9 cellular contexts compared by ENCODE assay signal in genomic region chr3:105722943-105723556, GRCh38.
DNase-seq lines count a peak whose midpoint lies in the region; ATAC-seq and TF ChIP-seq lines count a peak whose summit lies in the region.
"Had no signal": no experiment of that assay in that cellular context is flagged by ENCODE, and none has a peak within 500 bp of the region (broad histone marks: within the 10 kb centered on the region; RNA-seq: fewer than 3 reads in every experiment).

No MANE protein-coding gene starts in this region.

- no peaks in the 10 kb centered on the region for H3K9me2 ChIP-seq in DOHH2 (replicated peaks; ENCODE audit: control insufficient read depth, low read length)

- H3K27ac ChIP-seq in DOHH2 (ENCODE audit: low read depth, low read length): peak overlapping the region; percentile 86
- H3K27ac ChIP-seq in body of pancreas: no peak overlapping the region

- peaks cover 6% of the 10 kb centered on the region for H3F3A ChIP-seq in DOHH2 (ENCODE audit: control insufficient read depth, insufficient read depth)

- no peak for TF ChIP-seq CTCF in DOHH2 (IDR thresholded peaks at IDR 0.05; ENCODE audit: low read depth, low read length, poor library complexity, severe bottlenecking)
- TF ChIP-seq CTCF in body of pancreas (IDR thresholded peaks at IDR 0.05): no peak
- no peak for TF ChIP-seq CTCF in mesothelial cell of epicardium (IDR thresholded peaks at IDR 0.05; ENCODE audit: unreplicated experiment)

- no peaks in the 10 kb centered on the region for H3K79me2 ChIP-seq in DOHH2 (ENCODE audit: control insufficient read depth, low read length)

- DNase-seq in nucleus accumbens (lab: John Stamatoyannopoulos, UW): no peak
- no peak for DNase-seq in NCI-H2107 (lab: John Stamatoyannopoulos, UW)
- DNase-seq in body of pancreas: no peak
- no peak for DNase-seq in mesothelial cell of epicardium (ENCODE audit: low spot score in 2 of 2, unreplicated experiment in 2 of 2)
- DNase-seq: cortex of kidney had no signal

- 63 to 87% methylated on average over 3 of the region's 3 CpGs for WGBS in body of pancreas, 2 donors

- H3K27ac Mint-ChIP-seq in activated T-helper 17 cell treated with anti-CD3 and anti-CD28 coated beads, Interleukin-2, amount 50 U/mL, for 72 hours: peak overlapping the region; percentile 49
- H3K27ac Mint-ChIP-seq in mesothelial cell of epicardium: no peak overlapping the region

- H4K20me1 ChIP-seq in DOHH2 (ENCODE audit: control insufficient read depth, insufficient read depth, low read depth, low read length): no peaks in the 10 kb centered on the region

- TF ChIP-seq POLR2A in body of pancreas (IDR thresholded peaks at IDR 0.05): no peak

- H3K4me3 ChIP-seq in DOHH2 (ENCODE audit: low read length) (peak overlapping the region; percentile 36), body of pancreas (no peak overlapping the region)

- intact Hi-C loops in body of pancreas (cut with DNase I): no loop called here

- H3K27me3 ChIP-seq in DOHH2 (ENCODE audit: control insufficient read depth, low read length) (no peaks in the 10 kb centered on the region), body of pancreas (no peaks in the 10 kb centered on the region)

- H3K9me3 Mint-ChIP-seq in activated T-helper 17 cell treated with anti-CD3 and anti-CD28 coated beads, Interleukin-2, amount 50 U/mL, for 72 hours: peaks cover 10% of the 10 kb centered on the region
- peaks cover 14% of the 10 kb centered on the region for H3K9me3 Mint-ChIP-seq in mesothelial cell of epicardium

- H3K4me3 Mint-ChIP-seq in activated T-helper 17 cell treated with anti-CD3 and anti-CD28 coated beads, Interleukin-2, amount 50 U/mL, for 72 hours: no peak overlapping the region
- H3K4me3 Mint-ChIP-seq in mesothelial cell of epicardium: no peak overlapping the region

- peaks cover 74% of the 10 kb centered on the region for H3K36me3 Mint-ChIP-seq in activated T-helper 17 cell treated with anti-CD3 and anti-CD28 coated beads, Interleukin-2, amount 50 U/mL, for 72 hours (ENCODE audit: low read depth)
- H3K36me3 Mint-ChIP-seq in mesothelial cell of epicardium: peaks cover 50% of the 10 kb centered on the region

- H3K9me3 ChIP-seq in DOHH2 (ENCODE audit: control insufficient read depth, insufficient read depth, low read length): no peaks in the 10 kb centered on the region
- no peaks in the 10 kb centered on the region for H3K9me3 ChIP-seq in body of pancreas

- no peaks in the 10 kb centered on the region for H3K27me3 Mint-ChIP-seq in activated T-helper 17 cell treated with anti-CD3 and anti-CD28 coated beads, Interleukin-2, amount 50 U/mL, for 72 hours
- H3K27me3 Mint-ChIP-seq in mesothelial cell of epicardium (ENCODE audit: low read depth): no peaks in the 10 kb centered on the region

- H3K36me3 ChIP-seq in DOHH2 (ENCODE audit: control insufficient read depth, low read length): peaks cover 25% of the 10 kb centered on the region
- H3K36me3 ChIP-seq in body of pancreas (replicated peaks in 1 of 2; ENCODE audit: insufficient read depth in 1 of 2, low read depth in 2 of 2): peaks cover 0 to 8% of the 10 kb centered on the region in 2 donors

- ATAC-seq in GM19455 (IDR thresholded peaks at IDR 0.05; ENCODE audit: unreplicated experiment): peak; percentile 100
- peak; percentile 100 for ATAC-seq in HG03342 (IDR thresholded peaks at IDR 0.05; ENCODE audit: unreplicated experiment)
- peak; percentile 83 for ATAC-seq in activated T-helper 17 cell treated with anti-CD3 and anti-CD28 coated beads, Interleukin-2, amount 50 U/mL, for 72 hours (replicated peaks)
- no peak for ATAC-seq in body of pancreas

- peaks cover 7% of the 10 kb centered on the region for H3K4me1 Mint-ChIP-seq in activated T-helper 17 cell treated with anti-CD3 and anti-CD28 coated beads, Interleukin-2, amount 50 U/mL, for 72 hours
- H3K4me1 Mint-ChIP-seq in mesothelial cell of epicardium: peaks cover 3% of the 10 kb centered on the region

- peak overlapping the region; percentile 63 for H3K4me2 ChIP-seq in DOHH2 (ENCODE audit: low read length)

- H3K4me1 ChIP-seq in DOHH2 (ENCODE audit: control insufficient read depth, low read length): peaks cover 36% of the 10 kb centered on the region
- no peaks in the 10 kb centered on the region for H3K4me1 ChIP-seq in body of pancreas
